Comparison of ENCODE assay signal across 8 cellular contexts in genomic region chr20:21505810-21506530, GRCh38. TPM values are rescaled to one million over a fixed set of nuclear protein-coding genes. Genes with fewer than 3 reads are reported as not detected.
DNase-seq lines count a peak whose midpoint lies in the region; ATAC-seq and TF ChIP-seq lines count a peak whose summit lies in the region.

No MANE protein-coding gene starts in this region.

- TF ChIP-seq CTCF in RWPE1 (conservative IDR thresholded peaks at IDR 0.05; ENCODE audit: low read depth) (peak; percentile 31; the same call in 1 of the 2 replicates), prostate gland (IDR thresholded peaks at IDR 0.05) (peak; percentile 30 to 74 (median 64)), uterus (IDR thresholded peaks at IDR 0.05) (peak; percentile 7 to 65 (median 46))

- no peaks in the 10 kb centered on the region for H3K36me3 ChIP-seq in prostate gland
- no peaks in the 10 kb centered on the region for H3K36me3 ChIP-seq in uterus

- H3K9me3 Mint-ChIP-seq in activated naive CD8-positive, alpha-beta T cell treated with anti-CD3 and anti-CD28 coated beads for 36 hours, result no peaks in the 10 kb centered on the region

- intact Hi-C loops in left cardiac atrium (cut with DNase I) (loop anchor here in 1 of 2 donors (2.0 to 5.0 kb wide), 2 partner anchors 271 to 649 kb away; no protein-coding TSS in a partner anchor), prostate gland (cut with DNase I) (loop anchor here (2.0 to 10.0 kb wide), 3 partner anchors 269 to 671 kb away; no protein-coding TSS in a partner anchor), uterus (cut with DNase I; ENCODE audit: low total_unique reads) (loop anchor here (5.0 to 10.0 kb wide), 2 partner anchors 269 to 641 kb away; no protein-coding TSS in a partner anchor)

- DNase-seq in ACHN, result peak; percentile 73
- DNase-seq in RWPE1 (ENCODE audit: low spot score), result peak; percentile 44
- DNase-seq in activated naive CD8-positive, alpha-beta T cell treated with anti-CD3 and anti-CD28 coated beads for 36 hours, result peak; percentile 81
- peak; percentile 53 for DNase-seq in left cardiac atrium
- no peak for DNase-seq in prostate gland (ENCODE audit: low spot score)
- DNase-seq in uterus, result no peak

- peak overlapping the region; percentile 68 for H3K4me3 Mint-ChIP-seq in activated naive CD8-positive, alpha-beta T cell treated with anti-CD3 and anti-CD28 coated beads for 36 hours

- no peak overlapping the region for H3K27ac Mint-ChIP-seq in activated naive CD8-positive, alpha-beta T cell treated with anti-CD3 and anti-CD28 coated beads for 36 hours

- TF ChIP-seq POLR2A in prostate gland (IDR thresholded peaks at IDR 0.05) (no peak), uterus (IDR thresholded peaks at IDR 0.05) (no peak)

- H3K27ac ChIP-seq in RWPE1, result no peak overlapping the region
- H3K27ac ChIP-seq in prostate gland, result no peak overlapping the region
- no peak overlapping the region for H3K27ac ChIP-seq in uterus

- peaks cover 61% of the 10 kb centered on the region for H3K27me3 Mint-ChIP-seq in activated naive CD8-positive, alpha-beta T cell treated with anti-CD3 and anti-CD28 coated beads for 36 hours

- POLR2A ChIA-PET in RWPE1 (lab: Yijun Ruan, JAX; ENCODE audit: low non-redundant PET), result no interaction called here

- ATAC-seq in GM21723 (IDR thresholded peaks at IDR 0.05; ENCODE audit: unreplicated experiment), result peak; percentile 47
- ATAC-seq in left cardiac atrium, result peak; percentile 74 to 85
- ATAC-seq in GM19023 (IDR thresholded peaks at IDR 0.05; ENCODE audit: unreplicated experiment), result no peak

- H3K27me3 ChIP-seq in prostate gland (replicated peaks; ENCODE audit: insufficient read depth) (peaks cover 31% of the 10 kb centered on the region), uterus (peaks cover 10 to 35% of the 10 kb centered on the region in 2 donors)

- H3K4me1 ChIP-seq in prostate gland (replicated peaks), result peaks cover 12% of the 10 kb centered on the region
- H3K4me1 ChIP-seq in uterus, result peaks cover 0 to 16% of the 10 kb centered on the region in 2 donors

- CTCF ChIA-PET in RWPE1 (lab: Yijun Ruan, JAX), result interaction anchor here (0.5 to 4.6 kb wide), 25 partner anchors 9 to 864 kb away, joined by 3 to 71 read pairs (median 4); partner anchors contain the start of genes NKX2-2 and XRN2

- in situ Hi-C loops in ACHN (cut with HindIII; ENCODE audit: low pct_ligation_motif_present, low pct_unique_long_range_greater_than_20kb, low sequenced_read_pairs), result no loop called here

- peaks cover 22% of the 10 kb centered on the region for H3K4me1 Mint-ChIP-seq in activated naive CD8-positive, alpha-beta T cell treated with anti-CD3 and anti-CD28 coated beads for 36 hours

- 3% methylated on average over 67 of the region's 95 CpGs for WGBS in prostate gland

- no peaks in the 10 kb centered on the region for H3K36me3 Mint-ChIP-seq in activated naive CD8-positive, alpha-beta T cell treated with anti-CD3 and anti-CD28 coated beads for 36 hours

- H3K4me3 ChIP-seq in prostate gland, result peak overlapping the region; percentile 10 to 21
- peak overlapping the region in 1 of 2 donors; percentile 12 for H3K4me3 ChIP-seq in uterus

- no peaks in the 10 kb centered on the region for H3K9me3 ChIP-seq in prostate gland
- no peaks in the 10 kb centered on the region for H3K9me3 ChIP-seq in uterus

RNA-seq across cellular contexts. Expression of gene NKX2-2, which starts 7.9 kb away (rescaled TPM):
- not detected for total RNA-seq in activated naive CD8-positive, alpha-beta T cell treated with anti-CD3 and anti-CD28 coated beads for 36 hours
- not detected for total RNA-seq in left cardiac atrium
- total RNA-seq in prostate gland, result under 1 TPM in 1 of 2 donors, not detected in 1; 0.14 TPM
- total RNA-seq in uterus, result not detected

Comparison
In these comparisons a context has a peak if more than half of its experiments do, and no peak if none do; other contexts are left out.
1. DNase-seq: peak in ACHN (single experiment), RWPE1 (single experiment), activated naive CD8-positive, alpha-beta T cell treated with anti-CD3 and anti-CD28 coated beads for 36 hours (single experiment) and left cardiac atrium (single experiment); none in prostate gland (single experiment) and uterus (0 of 2).
2. Peak in every context shown above with its lines, with median percentiles within 50 percentile points of each other: CTCF ChIP-seq.